In the genomic region with DNA sequence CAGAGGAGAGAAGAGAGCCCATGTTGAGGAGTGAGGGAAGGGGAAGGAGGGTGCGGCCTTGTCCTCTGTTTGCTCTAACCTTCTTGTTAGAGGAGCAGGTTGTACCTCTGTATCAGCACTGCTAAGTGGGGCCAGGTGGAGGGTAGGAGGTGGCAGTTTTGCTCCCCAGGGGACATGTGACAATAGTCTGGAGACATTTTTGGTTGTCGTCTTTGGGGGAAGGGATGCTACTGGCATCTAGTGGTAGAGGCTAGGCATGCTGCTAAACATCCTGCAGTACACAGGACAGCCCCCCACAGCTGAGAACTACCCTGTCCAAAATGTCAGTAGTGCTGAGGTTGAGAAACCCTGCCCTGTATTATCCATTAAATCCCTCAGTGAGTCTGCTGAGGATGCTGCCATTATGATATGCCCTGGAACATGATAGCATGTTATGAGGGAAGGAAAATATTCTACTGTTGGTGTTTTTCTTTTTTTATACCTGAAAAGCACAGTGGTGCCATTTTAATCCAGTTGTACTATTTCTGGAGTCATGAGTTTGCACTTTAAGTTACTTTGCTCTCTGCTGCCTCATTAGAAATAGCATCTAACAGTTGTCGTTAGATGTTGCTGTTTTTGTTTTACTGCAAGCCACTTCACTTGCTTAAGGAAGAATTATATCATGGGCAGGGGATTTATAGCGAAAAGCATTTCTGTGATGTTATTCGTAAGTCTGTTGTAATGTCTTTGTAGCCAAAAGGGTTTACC, we compare ENCODE assay signal across 8 cellular contexts.
DNase-seq lines count a peak whose midpoint lies in the region; ATAC-seq and TF ChIP-seq lines count a peak whose summit lies in the region.

No MANE protein-coding gene starts in this region.

- peak overlapping the region; percentile 50 for H3K9ac ChIP-seq in HCT116 (ENCODE audit: low read length)

- H3K27ac ChIP-seq in HCT116 (ENCODE audit: low read depth, low read length), result peak overlapping the region; percentile 52; the same call in 1 of the 2 replicates

- CTCF ChIA-PET in activated CD4-positive, alpha-beta T cell treated with anti-CD3 and anti-CD28 coated beads for 36 hours (lab: Charles Lee), result interaction anchor here (0.7 kb wide), 1 partner anchor 274 kb away, joined by 3 read pairs; no protein-coding TSS in a partner anchor
- CTCF ChIA-PET in HCT116 (lab: Charles Lee), result interaction anchor here (0.9 kb wide), 1 partner anchor 121 kb away, joined by 3 read pairs; no protein-coding TSS in a partner anchor

- TF ChIP-seq POLR2A in HCT116 (IDR thresholded peaks at IDR 0.05; ENCODE audit: borderline replicate concordance, extremely low read depth, insufficient read depth, insufficient read length) (no peak), NB4 (IDR thresholded peaks at IDR 0.05; ENCODE audit: extremely low read depth, insufficient read length) (no peak), lower leg skin (IDR thresholded peaks at IDR 0.05) (no peak)

- no peaks in the 10 kb centered on the region for H3K9me3 ChIP-seq in HCT116 (ENCODE audit: control insufficient read depth in 1 of 2, insufficient read depth in 1 of 2, low read depth in 1 of 2, low read length in 2 of 2)

- BruUV-seq in HCT116 (replicated peaks; lab: Mats Ljungman, UMichigan), result no TSS peak

- H3K36me3 ChIP-seq in HCT116 (ENCODE audit: control insufficient read depth in 1 of 2, insufficient read depth in 2 of 2, low read length in 2 of 2), result no peaks in the 10 kb centered on the region

- H4K20me1 ChIP-seq in HCT116 (ENCODE audit: insufficient read depth), result no peaks in the 10 kb centered on the region

- H3K4me3 Mint-ChIP-seq in activated CD4-positive, alpha-beta T cell treated with anti-CD3 and anti-CD28 coated beads for 36 hours, result no peak overlapping the region

- RAD21 ChIA-PET in HCT116 (lab: Charles Lee; ENCODE audit: low non-redundant PET in 1 of 2, low total read pairs in 2 of 2, uncharacterized antibody in 2 of 2, unreplicated experiment in 2 of 2), result interaction anchor here in 1 of 2 experiments (1.1 kb wide), 1 partner anchor 162 kb away, joined by 3 read pairs; a partner anchor contains a TSS

- no peaks in the 10 kb centered on the region for H3K9me2 ChIP-seq in HCT116 (ENCODE audit: insufficient read depth)

- intact Hi-C loops in activated CD4-positive, alpha-beta T cell treated with anti-CD3 and anti-CD28 coated beads for 36 hours (cut with DNase I, micrococcal nuclease), result loop anchor here in 1 of 2 experiments (2.0 to 5.0 kb wide), 2 partner anchors 123 to 300 kb away; no protein-coding TSS in a partner anchor
- intact Hi-C loops in HCT116 (cut with micrococcal nuclease) (loop anchor here (2.0 to 10.0 kb wide), 2 partner anchors 100 to 190 kb away; no protein-coding TSS in a partner anchor), left colon (cut with DNase I, micrococcal nuclease) (no loop called here), lower leg skin (cut with DNase I; ENCODE audit: low total_unique reads) (no loop called here)

- peaks cover 43 to 69% of the 10 kb centered on the region in 2 experiments for H3K4me1 ChIP-seq in HCT116 (ENCODE audit: control insufficient read depth in 1 of 2, insufficient read depth in 2 of 2, low read length in 2 of 2)

- in situ Hi-C loops in astrocyte of the cerebellum (cut with HindIII; ENCODE audit: low sequenced_read_pairs), result no loop called here

- no peaks in the 10 kb centered on the region for H3K27me3 ChIP-seq in HCT116 (ENCODE audit: insufficient read depth, low read length)

- peak overlapping the region; percentile 59 for H3K4me2 ChIP-seq in HCT116 (ENCODE audit: low read length)

- peak; percentile 81 for TF ChIP-seq RAD21 in HCT116 (IDR thresholded peaks at IDR 0.05; ENCODE audit: low read depth)

- no peak overlapping the region for H3K27ac Mint-ChIP-seq in activated CD4-positive, alpha-beta T cell treated with anti-CD3 and anti-CD28 coated beads for 36 hours

- TF ChIP-seq CTCF in HCT116 (IDR thresholded peaks at IDR 0.05 in 2 of 3, conservative IDR thresholded peaks at IDR 0.05 in 1 of 3; ENCODE audit: borderline replicate concordance in 1 of 3, insufficient read depth in 1 of 3, low read depth in 2 of 3, low read length in 2 of 3) (peak; percentile 27 to 69 (median 64); a peak in 5 of 6 replicates), NB4 (IDR thresholded peaks at IDR 0.05; ENCODE audit: low read depth, low read length) (peak; percentile 39), astrocyte of the cerebellum (IDR thresholded peaks at IDR 0.05; ENCODE audit: low read depth, low read length, missing control alignments) (peak; percentile 71), lower leg skin (IDR thresholded peaks at IDR 0.05) (no peak)

- H3K4me1 Mint-ChIP-seq in activated CD4-positive, alpha-beta T cell treated with anti-CD3 and anti-CD28 coated beads for 36 hours, result no peaks in the 10 kb centered on the region

- H3K9me3 Mint-ChIP-seq in activated CD4-positive, alpha-beta T cell treated with anti-CD3 and anti-CD28 coated beads for 36 hours (ENCODE audit: low read depth), result no peaks in the 10 kb centered on the region

- H2AFZ ChIP-seq in HCT116 (ENCODE audit: low read depth, low read length, poor library complexity, severe bottlenecking), result no peak overlapping the region

- H3K36me3 Mint-ChIP-seq in activated CD4-positive, alpha-beta T cell treated with anti-CD3 and anti-CD28 coated beads for 36 hours (ENCODE audit: low read depth), result peaks cover 3% of the 10 kb centered on the region

- 0 out of 4 replicates have a peak overlapping the region, but pooled peaks of 1 of the 2 experiments have one; percentile 0 for H3K4me3 ChIP-seq in HCT116 (replicated peaks in 1 of 2; ENCODE audit: low read depth in 1 of 2, low read length in 2 of 2)
- H3K4me3 ChIP-seq in NB4 (ENCODE audit: low read depth, low read length), result no peak overlapping the region
- no peak overlapping the region for H3K4me3 ChIP-seq in astrocyte of the cerebellum (ENCODE audit: low read depth, low read length)
- no peak overlapping the region for H3K4me3 ChIP-seq in lower leg skin (ENCODE audit: low read depth, poor library complexity, severe bottlenecking)

- no peaks in the 10 kb centered on the region for H3K79me2 ChIP-seq in HCT116 (ENCODE audit: insufficient read depth, low read length)

- DNase-seq in activated CD4-positive, alpha-beta T cell treated with anti-CD3 and anti-CD28 coated beads for 36 hours, result peak; percentile 34
- DNase-seq in activated CD4-positive, alpha-beta T cell treated with anti-CD3 and anti-CD28 coated beads for 1 hour, result no peak
- DNase-seq in HCT116 (ENCODE audit: low read depth, low spot score) (no peak), NB4 (ENCODE audit: low read depth) (peak; percentile 40), astrocyte of the cerebellum (ENCODE audit: low read depth) (no peak), left colon (no peak), activated gamma-delta T cell treated with Interleukin-2 at 50 U/mL for 16 hours (no peak), lower leg skin (ENCODE audit: low spot score in 2 of 2) (no peak)

- POLR2A ChIA-PET in activated CD4-positive, alpha-beta T cell treated with anti-CD3 and anti-CD28 coated beads for 36 hours (lab: Charles Lee), result interaction anchor here (0.8 kb wide), 1 partner anchor 208 kb away, joined by 3 read pairs; no protein-coding TSS in a partner anchor
- POLR2A ChIA-PET in HCT116 (lab: Charles Lee), result no interaction called here

- H3K27me3 Mint-ChIP-seq in activated CD4-positive, alpha-beta T cell treated with anti-CD3 and anti-CD28 coated beads for 36 hours, result no peaks in the 10 kb centered on the region

- WGBS in lower leg skin, 2 donors, result 87% methylated on average over 5 of the region's 5 CpGs

- ATAC-seq in activated CD4-positive, alpha-beta T cell treated with anti-CD3 and anti-CD28 coated beads for 36 hours, result peak; percentile 84
- ATAC-seq in HCT116, result peak; percentile 77
- peak; percentile 10 for ATAC-seq in left colon

TF ChIP-seq in HCT116, 20 proteins besides CTCF, POLR2A, EP300 and RAD21:
- 0 out of 2 replicates have a peak, but pooled peaks have one; percentile 16 for TF ChIP-seq CBX3 (IDR thresholded peaks at IDR 0.05; ENCODE audit: low read depth)
- TF ChIP-seq, protein P1, sequence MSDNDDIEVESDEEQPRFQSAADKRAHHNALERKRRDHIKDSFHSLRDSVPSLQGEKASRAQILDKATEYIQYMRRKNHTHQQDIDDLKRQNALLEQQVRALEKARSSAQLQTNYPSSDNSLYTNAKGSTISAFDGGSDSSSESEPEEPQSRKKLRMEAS (IDR thresholded peaks at IDR 0.05), result 0 out of 2 replicates have a peak, but pooled peaks have one; percentile 38
- TF ChIP-seq, protein P2, sequence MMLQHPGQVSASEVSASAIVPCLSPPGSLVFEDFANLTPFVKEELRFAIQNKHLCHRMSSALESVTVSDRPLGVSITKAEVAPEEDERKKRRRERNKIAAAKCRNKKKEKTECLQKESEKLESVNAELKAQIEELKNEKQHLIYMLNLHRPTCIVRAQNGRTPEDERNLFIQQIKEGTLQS (IDR thresholded peaks at IDR 0.05), result no peak

Comparison
In these comparisons a context has a peak if more than half of its experiments do, and no peak if none do; other contexts are left out.
1. DNase-seq: peak in activated CD4-positive, alpha-beta T cell treated with anti-CD3 and anti-CD28 coated beads for 36 hours (single experiment) and NB4 (single experiment); none in activated CD4-positive, alpha-beta T cell treated with anti-CD3 and anti-CD28 coated beads for 1 hour (single experiment), HCT116 (single experiment), astrocyte of the cerebellum (single experiment), left colon (0 of 2), activated gamma-delta T cell treated with Interleukin-2 at 50 U/mL for 16 hours (single experiment) and lower leg skin (0 of 2).
2. ATAC-seq: peak in every context shown above with its lines; median percentile 84 in activated CD4-positive, alpha-beta T cell treated with anti-CD3 and anti-CD28 coated beads for 36 hours; 77 in HCT116; 10 in left colon.
3. CTCF ChIP-seq: peak in HCT116 (3 of 3), NB4 (single experiment) and astrocyte of the cerebellum (single experiment); none in lower leg skin (0 of 3).